Comparison of ENCODE assay signal across 20 cellular contexts in genomic region chr14:42323426-42323825, GRCh38.
"Had no signal": no experiment of that assay in that cellular context is flagged by ENCODE, and none has a peak within 500 bp of the region (broad histone marks: within the 10 kb centered on the region; RNA-seq: fewer than 3 reads in every experiment).

No MANE protein-coding gene starts in this region.

- H3K4me3 Mint-ChIP-seq: activated T-helper 17 cell treated with anti-CD3 and anti-CD28 coated beads, Interleukin-2, amount 50 U/mL, for 72 hours; central memory CD8-positive, alpha-beta T cell; immature natural killer cell; nephron had no signal

- H3K4me3 ChIP-seq: coronary artery, esophagus squamous epithelium, transverse colon had no signal

- H3K27ac Mint-ChIP-seq: activated T-helper 17 cell treated with anti-CD3 and anti-CD28 coated beads, Interleukin-2, amount 50 U/mL, for 72 hours; immature natural killer cell; nephron had no signal

- H3K27me3 ChIP-seq: brain microvascular endothelial cell, esophagus squamous epithelium, transverse colon had no signal

- H3K9me3 ChIP-seq: esophagus squamous epithelium, transverse colon had no signal

- H3K27ac ChIP-seq: brain microvascular endothelial cell, coronary artery, esophagus squamous epithelium, transverse colon had no signal

- DNase-seq: activated CD4-positive, alpha-beta T cell treated with anti-CD3 and anti-CD28 coated beads, Interleukin-2, amount 50 U/mL, for 1 hour; activated naive CD4-positive, alpha-beta T cell treated with Interleukin-2 at 50 U/mL for 16 hours; activated T-cell treated with anti-CD3 and anti-CD28 coated beads for 4 hours; anterior cingulate cortex; brain microvascular endothelial cell; effector CD4-positive, alpha-beta T cell; esophagus squamous epithelium; head of caudate nucleus; immature natural killer cell; mesendoderm; occipital lobe; stimulated activated CD4-positive, alpha-beta T cell treated with anti-CD3 and anti-CD28 coated beads, Interleukin-15, amount 100 ng/mL, for 24 hours; stimulated activated CD4-positive, alpha-beta T cell treated with anti-CD3 and anti-CD28 coated beads, Interleukin-4, amount 100 ng/mL, for 1 hour; stimulated activated naive CD8-positive, alpha-beta T cell treated with anti-CD3 and anti-CD28 coated beads, Interleukin-15, Interleukin-2, amounts not matched to agents 100 U/mL and 50 U/mL, for 24 hours; transverse colon had no signal

- H3K4me1 Mint-ChIP-seq: activated T-helper 17 cell treated with anti-CD3 and anti-CD28 coated beads, Interleukin-2, amount 50 U/mL, for 72 hours; central memory CD8-positive, alpha-beta T cell; immature natural killer cell; nephron had no signal

- H3K27me3 Mint-ChIP-seq: activated T-helper 17 cell treated with anti-CD3 and anti-CD28 coated beads, Interleukin-2, amount 50 U/mL, for 72 hours; central memory CD8-positive, alpha-beta T cell had no signal

- H3K4me1 ChIP-seq: esophagus squamous epithelium, transverse colon had no signal

- ATAC-seq: activated CD4-positive, CD25-positive, alpha-beta regulatory T cell treated with anti-CD3 and anti-CD28 coated beads, Interleukin-2, amount 50 U/mL, for 24 hours; activated T-helper 17 cell treated with anti-CD3 and anti-CD28 coated beads, Interleukin-2, amount 50 U/mL, for 72 hours; stimulated activated naive CD8-positive, alpha-beta T cell treated with anti-CD3 and anti-CD28 coated beads, Interleukin-15, Interleukin-2, amounts not matched to agents 100 U/mL and 50 U/mL, for 24 hours had no signal

- H3K36me3 ChIP-seq: brain microvascular endothelial cell, esophagus squamous epithelium, transverse colon had no signal
